1 cellular context compared by ENCODE assay signal in genomic region chr9:136441191-136441680, GRCh38.
TF ChIP-seq lines count a peak whose summit lies in the region.

No MANE protein-coding gene starts in this region.

TF ChIP-seq in HepG2, 621 proteins besides CTCF, POLR2A, EP300 and RAD21:
- TF ChIP-seq BRF2 (CRISPR knock-in tag; IDR thresholded peaks at IDR 0.05) (no peak), TCF7 (IDR thresholded peaks at IDR 0.05; ENCODE audit: low read depth) (no peak), ZFAT (CRISPR knock-in tag; conservative IDR thresholded peaks at IDR 0.05) (no peak), NCOA1 (CRISPR knock-in tag; IDR thresholded peaks at IDR 0.05) (no peak), ZNF354B (CRISPR knock-in tag; IDR thresholded peaks at IDR 0.05) (no peak), ZNF274 (CRISPR knock-in tag; IDR thresholded peaks at IDR 0.05) (no peak), HHEX (CRISPR knock-in tag; IDR thresholded peaks at IDR 0.05) (no peak), ZNF263 (CRISPR knock-in tag; IDR thresholded peaks at IDR 0.05) (no peak), ZNF691 (CRISPR knock-in tag; IDR thresholded peaks at IDR 0.05; ENCODE audit: borderline replicate concordance, low read depth) (no peak), MAZ (IDR thresholded peaks at IDR 0.05; ENCODE audit: borderline replicate concordance, low read depth, low read length) (no peak), MAZ (CRISPR knock-in tag; IDR thresholded peaks at IDR 0.05; ENCODE audit: low read depth) (no peak), CREB1 (IDR thresholded peaks at IDR 0.05) (no peak), CREB1 (CRISPR knock-in tag; IDR thresholded peaks at IDR 0.05) (no peak), MBNL3 (CRISPR knock-in tag; conservative IDR thresholded peaks at IDR 0.05) (no peak)
